Comparison of ENCODE assay signal across 9 cellular contexts in genomic region chr6:16769986-16770376, GRCh38. TPM values are rescaled to one million over a fixed set of nuclear protein-coding genes. Genes with fewer than 3 reads are reported as not detected.
DNase-seq lines count a peak whose midpoint lies in the region; ATAC-seq, FAIRE-seq and TF ChIP-seq lines count a peak whose summit lies in the region.
"Had no signal": no experiment of that assay in that cellular context is flagged by ENCODE, and none has a peak within 500 bp of the region (broad histone marks: within the 10 kb centered on the region; RNA-seq: fewer than 3 reads in every experiment).

No MANE protein-coding gene starts in this region.

- no peak for TF ChIP-seq EP300 in A549 (IDR thresholded peaks at IDR 0.05)

- POLR2A ChIA-PET in A549 (lab: Yijun Ruan, JAX) (no interaction called here), HCT116 (lab: Charles Lee) (no interaction called here)

- no peaks in the 10 kb centered on the region for H4K20me1 ChIP-seq in HCT116 (ENCODE audit: insufficient read depth)
- no peaks in the 10 kb centered on the region for H4K20me1 ChIP-seq in mammary epithelial cell (ENCODE audit: insufficient read depth, low read length)

- FAIRE-seq in A549 (lab: Jason Lieb, UNC), result no peak
- FAIRE-seq: D721Med had no signal

- intact Hi-C loops in HCT116 (cut with micrococcal nuclease) (loop anchor here (2.0 to 5.0 kb wide), 2 partner anchors 368 to 437 kb away; no protein-coding TSS in a partner anchor), mammary epithelial cell (cut with micrococcal nuclease) (no loop called here)

- TF ChIP-seq CTCF in A549 (IDR thresholded peaks at IDR 0.05) (no peak), HCT116 (IDR thresholded peaks at IDR 0.05 in 2 of 3, conservative IDR thresholded peaks at IDR 0.05 in 1 of 3; ENCODE audit: borderline replicate concordance in 1 of 3, insufficient read depth in 1 of 3, low read depth in 2 of 3, low read length in 2 of 3) (no peak), mammary epithelial cell (conservative IDR thresholded peaks at IDR 0.05 in 1 of 2, IDR thresholded peaks at IDR 0.05 in 1 of 2; ENCODE audit: extremely low read depth in 1 of 2, insufficient read depth in 1 of 2, low read depth in 1 of 2, low read length in 2 of 2) (no peak)

- H3K36me3 ChIP-seq in HCT116 (ENCODE audit: control insufficient read depth in 1 of 2, insufficient read depth in 2 of 2, low read length in 2 of 2) (no peaks in the 10 kb centered on the region), mammary epithelial cell (ENCODE audit: insufficient read depth, low read length) (no peaks in the 10 kb centered on the region), muscle layer of colon (ENCODE audit: insufficient read depth, low read length) (no peaks in the 10 kb centered on the region)

- H3K27ac ChIP-seq in A549 (peak overlapping the region; percentile 68 to 85), HCT116 (ENCODE audit: low read depth, low read length) (peak overlapping the region; percentile 70; the same call in 1 of the 2 replicates), mammary epithelial cell (ENCODE audit: insufficient read depth, low read depth, low read length) (peak overlapping the region; percentile 65), muscle layer of colon (ENCODE audit: low read depth, low read length) (peak overlapping the region; percentile 71)

- H3K27me3 ChIP-seq in HCT116 (ENCODE audit: insufficient read depth, low read length) (no peaks in the 10 kb centered on the region), mammary epithelial cell (ENCODE audit: insufficient read depth, low read length) (no peaks in the 10 kb centered on the region), muscle layer of colon (ENCODE audit: control insufficient read depth in 1 of 2, insufficient read depth in 2 of 2, low read length in 2 of 2) (no peaks in the 10 kb centered on the region)

- no peak for TF ChIP-seq RAD21 in A549 (conservative IDR thresholded peaks at IDR 0.05 in 1 of 2, IDR thresholded peaks at IDR 0.05 in 1 of 2)
- TF ChIP-seq RAD21 in HCT116 (IDR thresholded peaks at IDR 0.05; ENCODE audit: low read depth), result no peak

- DNase-seq in A549 (ENCODE audit: low read depth in 1 of 2, low spot score in 1 of 2) (peak in 1 of 2 experiments; percentile 28), HCT116 (ENCODE audit: low read depth, low spot score) (no peak), mammary epithelial cell (peak; percentile 22), CD1c-positive myeloid dendritic cell (ENCODE audit: extremely low spot score) (no peak)
- DNase-seq in stimulated activated naive CD8-positive, alpha-beta T cell treated with anti-CD3 and anti-CD28 coated beads, Interleukin-15, Interleukin-2, amounts not matched to agents 100 U/mL and 50 U/mL, for 24 hours, result no peak

- in situ Hi-C loops in mammary epithelial cell (cut with MboI; ENCODE audit: low sequenced_read_pairs in 2 of 2), result loop anchor here (10.0 kb wide), 3 partner anchors 195 to 435 kb away; no protein-coding TSS in a partner anchor

- dilution Hi-C loops in mammary epithelial cell (cut with HindIII; ENCODE audit: low sequenced_read_pairs), result no loop called here

- H2AFZ ChIP-seq in HCT116 (ENCODE audit: low read depth, low read length, poor library complexity, severe bottlenecking), result peak overlapping the region; percentile 72
- H2AFZ ChIP-seq in mammary epithelial cell (ENCODE audit: low read depth, low read length), result no peak overlapping the region

- H3K9me2 ChIP-seq in HCT116 (ENCODE audit: insufficient read depth), result no peaks in the 10 kb centered on the region

- H3K4me1 ChIP-seq in A549 (peaks cover 52% of the 10 kb centered on the region), HCT116 (ENCODE audit: control insufficient read depth in 1 of 2, insufficient read depth in 2 of 2, low read length in 2 of 2) (peaks cover 57 to 66% of the 10 kb centered on the region in 2 experiments), mammary epithelial cell (ENCODE audit: insufficient read depth, low read length) (peaks cover 40% of the 10 kb centered on the region), muscle layer of colon (ENCODE audit: insufficient read depth, low read length) (peaks cover 47% of the 10 kb centered on the region)

- H3K9ac ChIP-seq in HCT116 (ENCODE audit: low read length) (peak overlapping the region; percentile 33), mammary epithelial cell (ENCODE audit: insufficient read depth, low read length) (no peak overlapping the region), muscle layer of colon (ENCODE audit: low read length) (no peak overlapping the region)

- CTCF ChIA-PET in A549 (lab: Yijun Ruan, JAX), result interaction anchor here (0.5 to 3.3 kb wide), 8 partner anchors 8 to 437 kb away, joined by 3 to 18 read pairs (median 8); partner anchors contain the start of gene ATXN1
- CTCF ChIA-PET in HCT116 (lab: Charles Lee), result interaction anchor here (1.1 to 2.9 kb wide), 4 partner anchors 8 to 366 kb away, joined by 3 to 32 read pairs (median 8); partner anchors contain the start of gene ATXN1
- CTCF ChIA-PET in mammary epithelial cell (lab: Charles Lee; ENCODE audit: low non-redundant PET), result no interaction called here

- TF ChIP-seq POLR2A in A549 (IDR thresholded peaks at IDR 0.05; ENCODE audit: low read length), result no peak
- no peak for TF ChIP-seq POLR2A in HCT116 (IDR thresholded peaks at IDR 0.05; ENCODE audit: borderline replicate concordance, extremely low read depth, insufficient read depth, insufficient read length)

- BruUV-seq in HCT116 (replicated peaks; lab: Mats Ljungman, UMichigan) (no TSS peak), mammary epithelial cell (replicated peaks; lab: Mats Ljungman, UMichigan) (no TSS peak)

- H3K9me3 ChIP-seq in A549 (no peaks in the 10 kb centered on the region), HCT116 (ENCODE audit: control insufficient read depth in 1 of 2, insufficient read depth in 1 of 2, low read depth in 1 of 2, low read length in 2 of 2) (no peaks in the 10 kb centered on the region), mammary epithelial cell (replicated peaks; ENCODE audit: insufficient read depth, low read length) (no peaks in the 10 kb centered on the region), muscle layer of colon (ENCODE audit: low read length) (no peaks in the 10 kb centered on the region)

- RAD21 ChIA-PET in HCT116 (lab: Charles Lee; ENCODE audit: low non-redundant PET in 1 of 2, low total read pairs in 2 of 2, uncharacterized antibody in 2 of 2, unreplicated experiment in 2 of 2), result interaction anchor here in 1 of 2 experiments (0.7 kb wide), 1 partner anchor 44 kb away, joined by 3 read pairs; no protein-coding TSS in a partner anchor

- no peaks in the 10 kb centered on the region for H3K79me2 ChIP-seq in HCT116 (ENCODE audit: insufficient read depth, low read length)
- no peaks in the 10 kb centered on the region for H3K79me2 ChIP-seq in mammary epithelial cell (ENCODE audit: insufficient read depth, low read length)

- WGBS in A549 (ENCODE audit: missing lambda C conversion rate), result 15% methylated on average over 5 of the region's 5 CpGs
- WGBS in mammary epithelial cell (ENCODE audit: low coverage, missing lambda C conversion rate), result 71% methylated on average over 5 of the region's 5 CpGs

- H3K4me2 ChIP-seq in A549, result peak overlapping the region; percentile 77
- peak overlapping the region; percentile 79 for H3K4me2 ChIP-seq in HCT116 (ENCODE audit: low read length)
- H3K4me2 ChIP-seq in mammary epithelial cell (ENCODE audit: insufficient read depth, low read depth, low read length), result peak overlapping the region; percentile 79

- ATAC-seq in A549 (peak; percentile 8 to 37; a peak in 3 of 6 replicates), HCT116 (no peak), GM19035 (IDR thresholded peaks at IDR 0.05; ENCODE audit: unreplicated experiment) (no peak), GM21367 (IDR thresholded peaks at IDR 0.05; ENCODE audit: unreplicated experiment) (no peak)
- no peak for ATAC-seq in stimulated activated naive CD8-positive, alpha-beta T cell treated with anti-CD3 and anti-CD28 coated beads, Interleukin-15, Interleukin-2, amounts not matched to agents 100 U/mL and 50 U/mL, for 24 hours

- 0 out of 3 replicates have a peak overlapping the region, but pooled peaks have one; percentile 0 for H3K4me3 ChIP-seq in A549
- H3K4me3 ChIP-seq in HCT116 (replicated peaks in 1 of 2; ENCODE audit: low read depth in 1 of 2, low read length in 2 of 2), result peak overlapping the region in 1 of 2 experiments; percentile 38; a peak in 2 of 4 replicates
- no peak overlapping the region for H3K4me3 ChIP-seq in mammary epithelial cell (replicated peaks in 1 of 3; ENCODE audit: insufficient read depth in 1 of 3, low read depth in 2 of 3, low read length in 3 of 3)
- no peak overlapping the region for H3K4me3 ChIP-seq in muscle layer of colon (ENCODE audit: low read depth in 1 of 2, low read length in 2 of 2)

TF ChIP-seq in A549, 52 proteins besides CTCF, POLR2A, EP300 and RAD21 (continues in another document):
- TF ChIP-seq FOXS1 (CRISPR knock-in tag; IDR thresholded peaks at IDR 0.05), result no peak
- TF ChIP-seq, protein P1, sequence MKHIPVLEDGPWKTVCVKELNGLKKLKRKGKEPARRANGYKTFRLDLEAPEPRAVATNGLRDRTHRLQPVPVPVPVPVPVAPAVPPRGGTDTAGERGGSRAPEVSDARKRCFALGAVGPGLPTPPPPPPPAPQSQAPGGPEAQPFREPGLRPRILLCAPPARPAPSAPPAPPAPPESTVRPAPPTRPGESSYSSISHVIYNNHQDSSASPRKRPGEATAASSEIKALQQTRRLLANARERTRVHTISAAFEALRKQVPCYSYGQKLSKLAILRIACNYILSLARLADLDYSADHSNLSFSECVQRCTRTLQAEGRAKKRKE (CRISPR knock-in tag; IDR thresholded peaks at IDR 0.05; ENCODE audit: low read depth), result no peak

TF ChIP-seq in HCT116, 20 proteins besides CTCF, POLR2A, EP300 and RAD21 (continues in another document):
- no peak for TF ChIP-seq CBX3 (IDR thresholded peaks at IDR 0.05; ENCODE audit: low read depth)

RNA-seq across cellular contexts. Expression of gene ATXN1, which starts 8.7 kb away (rescaled TPM):
- polyA plus RNA-seq in A549 (2011; rRNA removed) (8.3 and 10.5 TPM in 2 replicates), A549 (2017; fragmentation: RNase III; extraction: RNeasy Plus Mini Kit Qiagen cat#74134 plus additional on column Dnase treatment) (2.2 to 3.1 TPM (median 2.9 TPM) in 3 replicates), mammary epithelial cell (7.1 TPM)
- polyA plus RNA-seq in A549 (2012; cell fraction: cytosol; rRNA removed), result 1.9 and 3.4 TPM in 2 replicates
- polyA plus RNA-seq in A549 (2012; cell fraction: nucleus; rRNA removed), result 4.3 and 4.5 TPM in 2 replicates
- polyA minus RNA-seq in A549 (2011; rRNA and poly(A)+ RNA removed), result 22.8 and 27.3 TPM in 2 replicates
- total RNA-seq in HCT116 (2021; ENCODE audit: unreplicated experiment) (21.0 TPM), mammary epithelial cell (10 to 100 TPM; 18.5 to 34.3 TPM)
- polyA plus RNA-seq in HCT116 (2012), result 7.9 and 9.7 TPM in 2 replicates
- 11.3 TPM for polyA minus RNA-seq in mammary epithelial cell

Comparison
In these comparisons a context has a peak if more than half of its experiments do, and no peak if none do; other contexts are left out.
1. ATAC-seq: peak in A549 (2 of 2); none in HCT116 (single experiment), GM19035 (single experiment), stimulated activated naive CD8-positive, alpha-beta T cell treated with anti-CD3 and anti-CD28 coated beads, Interleukin-15, Interleukin-2, amounts not matched to agents 100 U/mL and 50 U/mL, for 24 hours (single experiment) and GM21367 (single experiment).
2. Peak in every context shown above with its lines, with median percentiles within 50 percentile points of each other: H3K27ac ChIP-seq and H3K4me2 ChIP-seq.